18 cellular contexts compared by ENCODE assay signal in genomic region chr1:76352741-76353435, GRCh38.
"Had no signal": no experiment of that assay in that cellular context is flagged by ENCODE, and none has a peak within 500 bp of the region (broad histone marks: within the 10 kb centered on the region; RNA-seq: fewer than 3 reads in every experiment).

No MANE protein-coding gene starts in this region.

- H3K27me3 Mint-ChIP-seq: naive B cell; stimulated activated memory B cell treated with anti-CD40 and anti-IgM and Interleukin-4, amounts not matched to agents 10 μg/mL and 1 μg/mL and 100 μg/mL, for 72 hours had no signal

- DNase-seq: effector CD4-positive, alpha-beta T cell; endodermal cell; erythroblast; foreskin keratinocyte; heart right ventricle; hypothalamus; kidney glomerular epithelial cell; mesendoderm; naive B cell; spleen; stimulated activated CD4-positive, alpha-beta T cell treated with anti-CD3 and anti-CD28 coated beads, Interleukin-15, amount 100 ng/mL, for 24 hours; stimulated activated CD4-positive, alpha-beta T cell treated with anti-CD3 and anti-CD28 coated beads, Interleukin-1b, Interleukin-23, amount 100 ng/mL, for 48 hours; stimulated activated CD4-positive, alpha-beta T cell treated with anti-CD3 and anti-CD28 coated beads, Interleukin-4, amount 100 ng/mL, for 24 hours; stomach; substantia nigra; transverse colon had no signal

- H3K9me3 Mint-ChIP-seq: endodermal cell; nephron; stimulated activated memory B cell treated with anti-CD40 and anti-IgM and Interleukin-4, amounts not matched to agents 10 μg/mL and 1 μg/mL and 100 μg/mL, for 72 hours had no signal

- H3K4me1 Mint-ChIP-seq: nephron; stimulated activated memory B cell treated with anti-CD40 and anti-IgM and Interleukin-4, amounts not matched to agents 10 μg/mL and 1 μg/mL and 100 μg/mL, for 72 hours had no signal

- H3K4me3 Mint-ChIP-seq: endodermal cell; naive B cell; nephron; stimulated activated memory B cell treated with anti-CD40 and anti-IgM and Interleukin-4, amounts not matched to agents 10 μg/mL and 1 μg/mL and 100 μg/mL, for 72 hours had no signal

- H3K27ac Mint-ChIP-seq: endodermal cell; nephron; stimulated activated memory B cell treated with anti-CD40 and anti-IgM and Interleukin-4, amounts not matched to agents 10 μg/mL and 1 μg/mL and 100 μg/mL, for 72 hours had no signal
